18 cellular contexts compared by ENCODE assay signal in the genomic region with DNA sequence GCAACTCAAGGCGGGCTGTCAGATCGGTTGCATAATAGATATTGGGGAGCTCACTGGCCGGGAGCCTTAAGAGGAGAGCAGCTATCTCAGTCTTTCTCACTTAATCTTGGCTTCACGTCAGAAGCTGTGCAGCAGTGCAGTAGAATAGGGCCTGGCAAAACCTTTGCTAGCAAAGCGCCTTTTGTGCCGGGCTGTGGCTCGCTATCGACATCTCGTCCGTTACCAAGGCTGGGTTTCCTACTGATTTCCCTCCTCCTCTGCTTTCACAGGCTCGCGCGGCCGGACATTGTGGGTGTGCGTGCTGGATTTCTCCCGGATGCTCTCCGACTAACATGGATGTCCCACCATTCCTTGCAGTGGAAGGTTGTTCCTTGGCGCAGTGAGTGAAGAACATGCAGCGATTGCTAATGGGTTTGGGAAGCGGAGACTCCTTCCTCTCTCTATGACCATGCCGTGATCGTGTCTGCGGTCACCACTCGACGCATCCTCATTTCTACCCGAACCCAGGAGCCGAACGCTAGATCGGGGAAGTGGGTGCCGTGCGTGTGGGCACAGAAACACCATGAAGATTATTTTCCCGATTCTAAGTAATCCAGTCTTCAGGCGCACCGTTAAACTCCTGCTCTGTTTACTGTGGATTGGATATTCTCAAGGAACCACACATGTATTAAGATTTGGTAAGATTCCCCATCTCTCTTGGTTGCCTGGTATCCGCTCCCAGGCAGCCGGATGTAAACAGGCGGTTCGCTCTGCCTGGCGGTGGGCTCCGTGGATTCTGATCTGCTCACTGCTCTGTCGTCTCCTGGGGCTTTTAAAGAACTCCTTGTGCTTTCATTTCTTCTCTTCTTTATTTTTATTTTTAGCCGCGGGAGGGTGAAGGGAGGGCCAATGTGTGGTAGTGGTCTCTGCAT. TPM values are rescaled to one million over a fixed set of nuclear protein-coding genes. Genes with fewer than 3 reads are reported as not detected.
DNase-seq lines count a peak whose midpoint lies in the region; ATAC-seq and TF ChIP-seq lines count a peak whose summit lies in the region.
"Had no signal": no experiment of that assay in that cellular context is flagged by ENCODE, and none has a peak within 500 bp of the region (broad histone marks: within the 10 kb centered on the region; RNA-seq: fewer than 3 reads in every experiment).

No MANE protein-coding gene starts in this region.

- H3K27ac Mint-ChIP-seq in nephron progenitor cell: no peak overlapping the region
- H3K27ac Mint-ChIP-seq: activated CD4-positive, alpha-beta memory T cell treated with anti-CD3 and anti-CD28 coated beads for 36 hours; naive thymus-derived CD8-positive, alpha-beta T cell; stimulated activated naive CD8-positive, alpha-beta T cell treated with anti-CD3 and anti-CD28 coated beads, Interleukin-15, Interleukin-2, amounts not matched to agents 100 ng/mL and 50 ng/mL, for 24 hours had no signal

- peaks cover 60% of the 10 kb centered on the region for H3K4me1 Mint-ChIP-seq in nephron progenitor cell

- POLR2A ChIA-PET in AG04449 (lab: Yijun Ruan, JAX): no interaction called here

- H3K4me3 Mint-ChIP-seq in nephron progenitor cell: peak overlapping the region; percentile 76
- H3K4me3 Mint-ChIP-seq: activated CD4-positive, alpha-beta memory T cell treated with anti-CD3 and anti-CD28 coated beads for 36 hours; naive thymus-derived CD8-positive, alpha-beta T cell; stimulated activated naive CD8-positive, alpha-beta T cell treated with anti-CD3 and anti-CD28 coated beads, Interleukin-15, Interleukin-2, amounts not matched to agents 100 ng/mL and 50 ng/mL, for 24 hours had no signal

- ATAC-seq in GM21423 (IDR thresholded peaks at IDR 0.05; ENCODE audit: unreplicated experiment): no peak
- ATAC-seq: heart right ventricle; naive thymus-derived CD8-positive, alpha-beta T cell had no signal

- H3K9me3 ChIP-seq in endocrine pancreas (ENCODE audit: control insufficient read depth, low read length): no peaks in the 10 kb centered on the region
- H3K9me3 ChIP-seq: heart right ventricle had no signal

- TF ChIP-seq CTCF in AG04449 (IDR thresholded peaks at IDR 0.05; ENCODE audit: insufficient read depth, low read length, missing control alignments): no peak
- no peak for TF ChIP-seq CTCF in nephron progenitor cell (IDR thresholded peaks at IDR 0.05)

- CTCF ChIA-PET in AG04449 (lab: Yijun Ruan, JAX): no interaction called here

- H3K4me3 ChIP-seq in AG04449 (ENCODE audit: low read depth, low read length): peak overlapping the region; percentile 38
- H3K4me3 ChIP-seq in endocrine pancreas (ENCODE audit: control insufficient read depth, insufficient read depth, low read length): peak overlapping the region; percentile 64
- H3K4me3 ChIP-seq: heart right ventricle had no signal

- H3K27me3 ChIP-seq in endocrine pancreas (ENCODE audit: control insufficient read depth, insufficient read depth, low read length): no peaks in the 10 kb centered on the region

- peaks cover 27% of the 10 kb centered on the region for H3K4me1 ChIP-seq in endocrine pancreas (ENCODE audit: control insufficient read depth, insufficient read depth, low read length)

- DNase-seq in AG04449 (ENCODE audit: low read depth, low spot score) (no peak), SK-N-DZ (ENCODE audit: low spot score) (peak; percentile 52), nephron progenitor cell (peak; percentile 9), NCI-H1092 treated with DMSO at 0.1 percent for 48 hours (lab: John Stamatoyannopoulos, UW) (no peak), MV-4-11 (lab: John Stamatoyannopoulos, UW) (no peak)
- no peak for DNase-seq in stimulated activated naive CD4-positive, alpha-beta T cell treated with Interleukin-2 at 50 U/mL for 16 hours (lab: John Stamatoyannopoulos, UW)
- DNase-seq: activated CD4-positive, alpha-beta memory T cell treated with anti-CD3 and anti-CD28 coated beads for 36 hours; aorta; COR-L47; GF-D8; heart right ventricle; naive thymus-derived CD8-positive, alpha-beta T cell; NCI-H1048; NCI-H2227 treated with DMSO at 0.1 percent for 48 hours had no signal

- no peaks in the 10 kb centered on the region for H3K36me3 ChIP-seq in endocrine pancreas (ENCODE audit: control insufficient read depth, insufficient read depth, low read length)
- H3K36me3 ChIP-seq: heart right ventricle had no signal

- no peak overlapping the region for H3K9ac ChIP-seq in endocrine pancreas (ENCODE audit: control insufficient read depth, insufficient read depth, low read length)

- H3K27me3 Mint-ChIP-seq in nephron progenitor cell (ENCODE audit: low read depth, poor library complexity): peaks cover 64% of the 10 kb centered on the region

- no peaks in the 10 kb centered on the region for H3K9me3 Mint-ChIP-seq in nephron progenitor cell

- H3K36me3 Mint-ChIP-seq in nephron progenitor cell (ENCODE audit: low read depth): no peaks in the 10 kb centered on the region

RNA-seq across cellular contexts. Expression of a gene that starts 5.5 kb away (rescaled TPM):
- 6.7 and 11.2 TPM in 2 replicates for polyA plus RNA-seq in SK-N-DZ (2014; cell fraction: cytosol; rRNA removed)
- 34.1 and 38.3 TPM in 2 replicates for polyA plus RNA-seq in SK-N-DZ (2014; cell fraction: nucleus; rRNA removed)
- polyA plus RNA-seq: endothelial cell of umbilical vein; naive thymus-derived CD8-positive, alpha-beta T cell had no signal

Comparison
In these comparisons a context has a peak if more than half of its experiments do, and no peak if none do; other contexts are left out.
1. DNase-seq: peak in SK-N-DZ (single experiment) and nephron progenitor cell (single experiment); none in AG04449 (single experiment), stimulated activated naive CD4-positive, alpha-beta T cell treated with Interleukin-2 at 50 U/mL for 16 hours (single experiment), NCI-H1092 treated with DMSO at 0.1 percent for 48 hours (single experiment) and MV-4-11 (single experiment).